1 cellular context compared by ENCODE assay signal in genomic region chr9:105694320-105694847, GRCh38.
TF ChIP-seq lines count a peak whose summit lies in the region.

A gene with protein sequence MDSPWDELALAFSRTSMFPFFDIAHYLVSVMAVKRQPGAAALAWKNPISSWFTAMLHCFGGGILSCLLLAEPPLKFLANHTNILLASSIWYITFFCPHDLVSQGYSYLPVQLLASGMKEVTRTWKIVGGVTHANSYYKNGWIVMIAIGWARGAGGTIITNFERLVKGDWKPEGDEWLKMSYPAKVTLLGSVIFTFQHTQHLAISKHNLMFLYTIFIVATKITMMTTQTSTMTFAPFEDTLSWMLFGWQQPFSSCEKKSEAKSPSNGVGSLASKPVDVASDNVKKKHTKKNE (plus strand): TSS chr9:105694541. CDS start chr9:105694661, 120 bp downstream.

TF ChIP-seq in K562, 482 proteins besides CTCF, POLR2A, EP300 and RAD21 (continued from another document):
- TF ChIP-seq, protein P1, sequence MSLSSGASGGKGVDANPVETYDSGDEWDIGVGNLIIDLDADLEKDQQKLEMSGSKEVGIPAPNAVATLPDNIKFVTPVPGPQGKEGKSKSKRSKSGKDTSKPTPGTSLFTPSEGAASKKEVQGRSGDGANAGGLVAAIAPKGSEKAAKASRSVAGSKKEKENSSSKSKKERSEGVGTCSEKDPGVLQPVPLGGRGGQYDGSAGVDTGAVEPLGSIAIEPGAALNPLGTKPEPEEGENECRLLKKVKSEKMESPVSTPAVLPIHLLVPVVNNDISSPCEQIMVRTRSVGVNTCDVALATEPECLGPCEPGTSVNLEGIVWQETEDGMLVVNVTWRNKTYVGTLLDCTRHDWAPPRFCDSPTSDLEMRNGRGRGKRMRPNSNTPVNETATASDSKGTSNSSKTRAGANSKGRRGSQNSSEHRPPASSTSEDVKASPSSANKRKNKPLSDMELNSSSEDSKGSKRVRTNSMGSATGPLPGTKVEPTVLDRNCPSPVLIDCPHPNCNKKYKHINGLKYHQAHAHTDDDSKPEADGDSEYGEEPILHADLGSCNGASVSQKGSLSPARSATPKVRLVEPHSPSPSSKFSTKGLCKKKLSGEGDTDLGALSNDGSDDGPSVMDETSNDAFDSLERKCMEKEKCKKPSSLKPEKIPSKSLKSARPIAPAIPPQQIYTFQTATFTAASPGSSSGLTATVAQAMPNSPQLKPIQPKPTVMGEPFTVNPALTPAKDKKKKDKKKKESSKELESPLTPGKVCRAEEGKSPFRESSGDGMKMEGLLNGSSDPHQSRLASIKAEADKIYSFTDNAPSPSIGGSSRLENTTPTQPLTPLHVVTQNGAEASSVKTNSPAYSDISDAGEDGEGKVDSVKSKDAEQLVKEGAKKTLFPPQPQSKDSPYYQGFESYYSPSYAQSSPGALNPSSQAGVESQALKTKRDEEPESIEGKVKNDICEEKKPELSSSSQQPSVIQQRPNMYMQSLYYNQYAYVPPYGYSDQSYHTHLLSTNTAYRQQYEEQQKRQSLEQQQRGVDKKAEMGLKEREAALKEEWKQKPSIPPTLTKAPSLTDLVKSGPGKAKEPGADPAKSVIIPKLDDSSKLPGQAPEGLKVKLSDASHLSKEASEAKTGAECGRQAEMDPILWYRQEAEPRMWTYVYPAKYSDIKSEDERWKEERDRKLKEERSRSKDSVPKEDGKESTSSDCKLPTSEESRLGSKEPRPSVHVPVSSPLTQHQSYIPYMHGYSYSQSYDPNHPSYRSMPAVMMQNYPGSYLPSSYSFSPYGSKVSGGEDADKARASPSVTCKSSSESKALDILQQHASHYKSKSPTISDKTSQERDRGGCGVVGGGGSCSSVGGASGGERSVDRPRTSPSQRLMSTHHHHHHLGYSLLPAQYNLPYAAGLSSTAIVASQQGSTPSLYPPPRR (CRISPR knock-in tag; IDR thresholded peaks at IDR 0.05; ENCODE audit: borderline replicate concordance): no peak
- TF ChIP-seq RB1 (IDR thresholded peaks at IDR 0.05; ENCODE audit: low read depth): peak; percentile 81
- TF ChIP-seq, protein P2, sequence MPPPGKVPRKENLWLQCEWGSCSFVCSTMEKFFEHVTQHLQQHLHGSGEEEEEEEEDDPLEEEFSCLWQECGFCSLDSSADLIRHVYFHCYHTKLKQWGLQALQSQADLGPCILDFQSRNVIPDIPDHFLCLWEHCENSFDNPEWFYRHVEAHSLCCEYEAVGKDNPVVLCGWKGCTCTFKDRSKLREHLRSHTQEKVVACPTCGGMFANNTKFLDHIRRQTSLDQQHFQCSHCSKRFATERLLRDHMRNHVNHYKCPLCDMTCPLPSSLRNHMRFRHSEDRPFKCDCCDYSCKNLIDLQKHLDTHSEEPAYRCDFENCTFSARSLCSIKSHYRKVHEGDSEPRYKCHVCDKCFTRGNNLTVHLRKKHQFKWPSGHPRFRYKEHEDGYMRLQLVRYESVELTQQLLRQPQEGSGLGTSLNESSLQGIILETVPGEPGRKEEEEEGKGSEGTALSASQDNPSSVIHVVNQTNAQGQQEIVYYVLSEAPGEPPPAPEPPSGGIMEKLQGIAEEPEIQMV (tag; conservative IDR thresholded peaks at IDR 0.05; ENCODE audit: low read depth): no peak
- TF ChIP-seq CBFA2T3 (IDR thresholded peaks at IDR 0.05): no peak
- TF ChIP-seq ZBTB2 (IDR thresholded peaks at IDR 0.05): no peak
- TF ChIP-seq GTF3C2 (IDR thresholded peaks at IDR 0.05; ENCODE audit: borderline replicate concordance, extremely low read depth, insufficient read length): no peak
- TF ChIP-seq RBFOX2 (IDR thresholded peaks at IDR 0.05; ENCODE audit: low read depth, low read length): peak; percentile 77
- 0 out of 2 replicates have a peak, but pooled peaks have one; percentile 55 for TF ChIP-seq ERF (CRISPR knock-in tag; IDR thresholded peaks at IDR 0.05)
- no peak for TF ChIP-seq CBX3 (IDR thresholded peaks at IDR 0.05; ENCODE audit: borderline replicate concordance in 1 of 2, low read length in 2 of 2)
- TF ChIP-seq CREM (IDR thresholded peaks at IDR 0.05; ENCODE audit: low read depth): peak; percentile 39
- TF ChIP-seq ZNF184 (CRISPR knock-in tag; IDR thresholded peaks at IDR 0.05): no peak
- TF ChIP-seq NCOA1 (IDR thresholded peaks at IDR 0.05; ENCODE audit: low read depth): no peak
- TF ChIP-seq, protein P3, sequence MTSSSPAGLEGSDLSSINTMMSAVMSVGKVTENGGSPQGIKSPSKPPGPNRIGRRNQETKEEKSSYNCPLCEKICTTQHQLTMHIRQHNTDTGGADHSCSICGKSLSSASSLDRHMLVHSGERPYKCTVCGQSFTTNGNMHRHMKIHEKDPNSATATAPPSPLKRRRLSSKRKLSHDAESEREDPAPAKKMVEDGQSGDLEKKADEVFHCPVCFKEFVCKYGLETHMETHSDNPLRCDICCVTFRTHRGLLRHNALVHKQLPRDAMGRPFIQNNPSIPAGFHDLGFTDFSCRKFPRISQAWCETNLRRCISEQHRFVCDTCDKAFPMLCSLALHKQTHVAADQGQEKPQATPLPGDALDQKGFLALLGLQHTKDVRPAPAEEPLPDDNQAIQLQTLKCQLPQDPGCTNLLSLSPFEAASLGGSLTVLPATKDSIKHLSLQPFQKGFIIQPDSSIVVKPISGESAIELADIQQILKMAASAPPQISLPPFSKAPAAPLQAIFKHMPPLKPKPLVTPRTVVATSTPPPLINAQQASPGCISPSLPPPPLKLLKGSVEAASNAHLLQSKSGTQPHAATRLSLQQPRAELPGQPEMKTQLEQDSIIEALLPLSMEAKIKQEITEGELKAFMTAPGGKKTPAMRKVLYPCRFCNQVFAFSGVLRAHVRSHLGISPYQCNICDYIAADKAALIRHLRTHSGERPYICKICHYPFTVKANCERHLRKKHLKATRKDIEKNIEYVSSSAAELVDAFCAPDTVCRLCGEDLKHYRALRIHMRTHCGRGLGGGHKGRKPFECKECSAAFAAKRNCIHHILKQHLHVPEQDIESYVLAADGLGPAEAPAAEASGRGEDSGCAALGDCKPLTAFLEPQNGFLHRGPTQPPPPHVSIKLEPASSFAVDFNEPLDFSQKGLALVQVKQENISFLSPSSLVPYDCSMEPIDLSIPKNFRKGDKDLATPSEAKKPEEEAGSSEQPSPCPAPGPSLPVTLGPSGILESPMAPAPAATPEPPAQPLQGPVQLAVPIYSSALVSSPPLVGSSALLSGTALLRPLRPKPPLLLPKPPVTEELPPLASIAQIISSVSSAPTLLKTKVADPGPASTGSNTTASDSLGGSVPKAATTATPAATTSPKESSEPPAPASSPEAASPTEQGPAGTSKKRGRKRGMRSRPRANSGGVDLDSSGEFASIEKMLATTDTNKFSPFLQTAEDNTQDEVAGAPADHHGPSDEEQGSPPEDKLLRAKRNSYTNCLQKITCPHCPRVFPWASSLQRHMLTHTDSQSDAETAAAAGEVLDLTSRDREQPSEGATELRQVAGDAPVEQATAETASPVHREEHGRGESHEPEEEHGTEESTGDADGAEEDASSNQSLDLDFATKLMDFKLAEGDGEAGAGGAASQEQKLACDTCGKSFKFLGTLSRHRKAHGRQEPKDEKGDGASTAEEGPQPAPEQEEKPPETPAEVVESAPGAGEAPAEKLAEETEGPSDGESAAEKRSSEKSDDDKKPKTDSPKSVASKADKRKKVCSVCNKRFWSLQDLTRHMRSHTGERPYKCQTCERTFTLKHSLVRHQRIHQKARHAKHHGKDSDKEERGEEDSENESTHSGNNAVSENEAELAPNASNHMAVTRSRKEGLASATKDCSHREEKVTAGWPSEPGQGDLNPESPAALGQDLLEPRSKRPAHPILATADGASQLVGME (CRISPR knock-in tag; IDR thresholded peaks at IDR 0.05): no peak
- no peak for TF ChIP-seq ZKSCAN8 (CRISPR knock-in tag; IDR thresholded peaks at IDR 0.05)
- no peak for TF ChIP-seq RBM17 (IDR thresholded peaks at IDR 0.05; ENCODE audit: borderline replicate concordance, low read depth, low read length)
- TF ChIP-seq BRD9 (IDR thresholded peaks at IDR 0.05; ENCODE audit: low read depth, partially characterized antibody): no peak
- TF ChIP-seq HDGF (IDR thresholded peaks at IDR 0.05): no peak
- TF ChIP-seq CHD4 (IDR thresholded peaks at IDR 0.05; ENCODE audit: insufficient read depth, insufficient replicate concordance, low read depth, low read length, poor library complexity, severe bottlenecking): no peak
- TF ChIP-seq MAFG (tag; conservative IDR thresholded peaks at IDR 0.05): no peak
- no peak for TF ChIP-seq ZBTB17 (CRISPR knock-in tag; IDR thresholded peaks at IDR 0.05)
- TF ChIP-seq GATA2 (CRISPR knock-in tag; IDR thresholded peaks at IDR 0.05): no peak
- no peak for TF ChIP-seq ETV6 (IDR thresholded peaks at IDR 0.05; ENCODE audit: borderline replicate concordance in 1 of 2, low read depth in 2 of 2, low read length in 1 of 2)
- TF ChIP-seq ETV6 (CRISPR knock-in tag; IDR thresholded peaks at IDR 0.05; ENCODE audit: borderline replicate concordance): no peak
- no peak for TF ChIP-seq GATAD2A (IDR thresholded peaks at IDR 0.05)
- TF ChIP-seq ZNF174 (CRISPR knock-in tag; IDR thresholded peaks at IDR 0.05): no peak
- no peak for TF ChIP-seq NCOA6 (IDR thresholded peaks at IDR 0.05)
- no peak for TF ChIP-seq NFE2L1 (tag; IDR thresholded peaks at IDR 0.05; ENCODE audit: borderline replicate concordance, low read depth)
- no peak for TF ChIP-seq ZNF253 (CRISPR knock-in tag; conservative IDR thresholded peaks at IDR 0.05)
- TF ChIP-seq KDM4B (IDR thresholded peaks at IDR 0.05; ENCODE audit: borderline replicate concordance in 2 of 2, low read depth in 1 of 2): no peak
- peak; percentile 17; the same call in 1 of the 2 replicates for TF ChIP-seq CBX1 (IDR thresholded peaks at IDR 0.05; ENCODE audit: low read depth)
- TF ChIP-seq SMAD4 (CRISPR knock-in tag; conservative IDR thresholded peaks at IDR 0.05): no peak
- TF ChIP-seq, protein P4, sequence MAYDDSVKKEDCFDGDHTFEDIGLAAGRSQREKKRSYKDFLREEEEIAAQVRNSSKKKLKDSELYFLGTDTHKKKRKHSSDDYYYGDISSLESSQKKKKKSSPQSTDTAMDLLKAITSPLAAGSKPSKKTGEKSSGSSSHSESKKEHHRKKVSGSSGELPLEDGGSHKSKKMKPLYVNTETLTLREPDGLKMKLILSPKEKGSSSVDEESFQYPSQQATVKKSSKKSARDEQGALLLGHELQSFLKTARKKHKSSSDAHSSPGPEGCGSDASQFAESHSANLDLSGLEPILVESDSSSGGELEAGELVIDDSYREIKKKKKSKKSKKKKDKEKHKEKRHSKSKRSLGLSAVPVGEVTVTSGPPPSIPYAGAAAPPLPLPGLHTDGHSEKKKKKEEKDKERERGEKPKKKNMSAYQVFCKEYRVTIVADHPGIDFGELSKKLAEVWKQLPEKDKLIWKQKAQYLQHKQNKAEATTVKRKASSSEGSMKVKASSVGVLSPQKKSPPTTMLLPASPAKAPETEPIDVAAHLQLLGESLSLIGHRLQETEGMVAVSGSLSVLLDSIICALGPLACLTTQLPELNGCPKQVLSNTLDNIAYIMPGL (CRISPR knock-in tag; IDR thresholded peaks at IDR 0.05): no peak
- no peak for TF ChIP-seq PHTF2 (CRISPR knock-in tag; IDR thresholded peaks at IDR 0.05)
- no peak for TF ChIP-seq CSDE1 (IDR thresholded peaks at IDR 0.05)
